Comparison of ENCODE assay signal across 8 cellular contexts in the genomic region with DNA sequence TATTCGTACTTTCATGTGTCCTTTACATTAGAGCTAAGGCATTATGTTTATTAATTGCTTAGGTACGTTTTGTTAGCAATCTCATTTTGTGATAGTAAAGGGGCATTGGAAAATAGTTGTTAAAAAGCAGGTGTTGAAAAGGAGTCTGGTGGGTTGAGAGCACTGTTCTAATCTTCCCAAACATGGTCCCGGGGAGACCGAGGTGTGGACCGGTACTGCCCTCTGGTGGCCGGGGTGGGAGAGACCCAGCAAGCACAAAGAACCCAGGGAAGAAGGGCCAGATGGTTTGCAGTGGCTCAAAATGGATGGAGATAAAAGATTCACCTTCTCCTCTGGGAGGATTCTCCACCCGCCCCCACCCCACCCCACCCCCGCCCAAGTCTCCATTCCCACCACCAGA. TPM values are rescaled to one million over a fixed set of nuclear protein-coding genes. Genes with fewer than 3 reads are reported as not detected.
A peak's percentile ranks its signal among the peaks of the same experiment; 100 is the strongest.
DNase-seq lines count a peak whose midpoint lies in the region; TF ChIP-seq lines count a peak whose summit lies in the region.

No MANE protein-coding gene starts in this region.

- no peaks in the 10 kb centered on the region for H3K9me3 Mint-ChIP-seq in Calu3 (ENCODE audit: low read depth, unreplicated experiment)
- peaks cover 6% of the 10 kb centered on the region for H3K9me3 Mint-ChIP-seq in chondrocyte (ENCODE audit: low read depth)

- no peaks in the 10 kb centered on the region for H3K9me3 ChIP-seq in GM23248 (ENCODE audit: low read depth)

- no peaks in the 10 kb centered on the region for H3K9me2 ChIP-seq in GM23248 (ENCODE audit: insufficient read depth)

- TF ChIP-seq CTCF in Calu3 (IDR thresholded peaks at IDR 0.05; ENCODE audit: unreplicated experiment): peak; percentile 66
- peak; percentile 79 for TF ChIP-seq CTCF in chondrocyte (IDR thresholded peaks at IDR 0.05)
- TF ChIP-seq CTCF in lower leg skin (IDR thresholded peaks at IDR 0.05): no peak

- H3K4me3 ChIP-seq in GM23248 (no peak overlapping the region), lower leg skin (ENCODE audit: low read depth, poor library complexity, severe bottlenecking) (no peak overlapping the region)

- WGBS in GM23248 (ENCODE audit: low coverage in 1 of 2, low lambda C conversion rate in 2 of 2, missing lambda C conversion rate in 2 of 2), 2 experiments: 42 to 54% methylated on average over 7 to 8 of the region's 8 CpGs
- WGBS in lower leg skin, 2 donors: 48 to 56% methylated on average over 8 of the region's 8 CpGs

- no peaks in the 10 kb centered on the region for H3K27me3 ChIP-seq in GM23248 (replicated peaks; ENCODE audit: insufficient read depth)

- H3K36me3 Mint-ChIP-seq in Calu3 (ENCODE audit: insufficient read depth, unreplicated experiment): peaks cover 13% of the 10 kb centered on the region
- peaks cover 29% of the 10 kb centered on the region for H3K36me3 Mint-ChIP-seq in chondrocyte (ENCODE audit: low read depth)

- DNase-seq in Calu3 (peak; percentile 73), GM23248 (peak; percentile 65), NCI-H2081 (lab: John Stamatoyannopoulos, UW) (peak; percentile 6 to 16), chondrocyte (ENCODE audit: low spot score) (no peak), lower leg skin (ENCODE audit: low spot score in 2 of 2) (peak; percentile 24 to 87), putamen (ENCODE audit: low spot score) (no peak)
- peak; percentile 83 for DNase-seq in activated CD4-positive, alpha-beta T cell treated with anti-CD3 and anti-CD28 coated beads for 48 hours
- peak; percentile 68 for DNase-seq in stimulated activated CD8-positive, alpha-beta memory T cell treated with anti-CD3 and anti-CD28 coated beads, Interleukin-15, amount 100 ng/mL, for 1 hour (ENCODE audit: low read depth)

- CTCF ChIA-PET in Calu3 (lab: Charles Lee): interaction anchor here (0.5 to 1.2 kb wide), 5 partner anchors 13 to 429 kb away, joined by 3 to 6 read pairs (median 3); partner anchors contain the start of gene IDNK

- no peak overlapping the region for H2AFZ ChIP-seq in GM23248

- in situ Hi-C loops in GM23248 (cut with MboI): loop anchor here (25.0 kb wide), 1 partner anchor 263 kb away; the partner anchor contains the start of gene KIF27

- 0 out of 2 replicates have a peak, but pooled peaks cover 4% of the 10 kb centered on the region for H3F3A ChIP-seq in GM23248 (ENCODE audit: insufficient read depth)

- H3K4me3 Mint-ChIP-seq in Calu3 (ENCODE audit: low read depth, unreplicated experiment) (no peak overlapping the region), chondrocyte (ENCODE audit: unreplicated experiment) (no peak overlapping the region)

- H3K4me1 Mint-ChIP-seq in Calu3 (ENCODE audit: low read depth, unreplicated experiment): no peaks in the 10 kb centered on the region
- H3K4me1 Mint-ChIP-seq in chondrocyte (ENCODE audit: low read depth): no peaks in the 10 kb centered on the region

- no peak overlapping the region for H3K9ac ChIP-seq in GM23248

- no peak overlapping the region for H3K4me2 ChIP-seq in GM23248 (ENCODE audit: unreplicated experiment)

- no peaks in the 10 kb centered on the region for H3K4me1 ChIP-seq in GM23248 (ENCODE audit: insufficient read depth)

- H4K20me1 ChIP-seq in GM23248 (ENCODE audit: insufficient read depth): no peaks in the 10 kb centered on the region

- H3K27ac Mint-ChIP-seq in Calu3 (ENCODE audit: unreplicated experiment): no peak overlapping the region
- no peak overlapping the region for H3K27ac Mint-ChIP-seq in chondrocyte (ENCODE audit: unreplicated experiment)

- TF ChIP-seq POLR2A in lower leg skin (IDR thresholded peaks at IDR 0.05): no peak

- intact Hi-C loops in Calu3 (cut with micrococcal nuclease; ENCODE audit: unreplicated experiment) (no loop called here), lower leg skin (cut with DNase I; ENCODE audit: low total_unique reads) (no loop called here)

- no peaks in the 10 kb centered on the region for H3K27me3 Mint-ChIP-seq in Calu3 (ENCODE audit: unreplicated experiment)
- H3K27me3 Mint-ChIP-seq in chondrocyte (ENCODE audit: low read depth): no peaks in the 10 kb centered on the region

- H3K27ac ChIP-seq in GM23248: no peak overlapping the region

- BruUV-seq in Calu3 (replicated peaks; lab: Mats Ljungman, UMichigan): no TSS peak

- H3K36me3 ChIP-seq in GM23248 (ENCODE audit: low read depth): peaks cover 26% of the 10 kb centered on the region; the same call in 1 of the 2 replicates

- H3K79me2 ChIP-seq in GM23248 (ENCODE audit: insufficient read depth): peaks cover 4% of the 10 kb centered on the region; the same call in 1 of the 2 replicates

RNA-seq across cellular contexts. Expression of gene IDNK, which starts 26.1 kb away (rescaled TPM):
- 3.7 and 4.2 TPM in 2 replicates for total RNA-seq in Calu3 (2022)
- total RNA-seq in GM23248 (2014; rRNA removed; shearing (Covaris generic)): 1.0 and 1.6 TPM in 2 replicates
- 4.8 and 5.9 TPM in 2 replicates for polyA plus RNA-seq in GM23248 (2016; fragmentation: Nextera tagmentation; extraction: Ambion mirVana)
- 1.8 to 2.3 TPM (median 2.1 TPM) in 3 replicates for total RNA-seq in chondrocyte
- total RNA-seq in lower leg skin: 1 to 10 TPM in 2 of 4 donors, under 1 TPM in 2; 0.53 to 5.5 (median 2.2) TPM

RNA-seq across cellular contexts. Expression of gene UBQLN1, which starts 58.7 kb away (rescaled TPM):
- total RNA-seq in Calu3 (2022) (108 and 121 TPM in 2 replicates), chondrocyte (83.4 to 89.6 TPM (median 85.8 TPM) in 3 replicates), lower leg skin (100 to 1,000 TPM in 2 of 4 donors, 10 to 100 TPM in 2; 92.7 to 120 (median 101) TPM)
- total RNA-seq in GM23248 (2014; rRNA removed; shearing (Covaris generic)): 92.7 and 107 TPM in 2 replicates
- 103 TPM in 2 replicates for polyA plus RNA-seq in GM23248 (2016; fragmentation: Nextera tagmentation; extraction: Ambion mirVana)

Comparison
In these comparisons a context has a peak if more than half of its experiments do, and no peak if none do; other contexts are left out.
1. DNase-seq: peak in Calu3 (single experiment), GM23248 (single experiment), NCI-H2081 (2 of 2), activated CD4-positive, alpha-beta T cell treated with anti-CD3 and anti-CD28 coated beads for 48 hours (single experiment), lower leg skin (2 of 2) and stimulated activated CD8-positive, alpha-beta memory T cell treated with anti-CD3 and anti-CD28 coated beads, Interleukin-15, amount 100 ng/mL, for 1 hour (single experiment); none in chondrocyte (single experiment) and putamen (single experiment).
2. CTCF ChIP-seq: peak in Calu3 (single experiment) and chondrocyte (single experiment); none in lower leg skin (0 of 3).